In genomic region chr6:163741743-163742363, GRCh38 we compare ENCODE assay signal across 16 cellular contexts.
DNase-seq lines count a peak whose midpoint lies in the region; ATAC-seq, FAIRE-seq and TF ChIP-seq lines count a peak whose summit lies in the region.
"Had no signal": no experiment of that assay in that cellular context is flagged by ENCODE, and none has a peak within 500 bp of the region (broad histone marks: within the 10 kb centered on the region; RNA-seq: fewer than 3 reads in every experiment).

No MANE protein-coding gene starts in this region.

- peaks cover 0 to 18% of the 10 kb centered on the region in 2 experiments; a peak in 2 of 5 replicates for H3K27me3 ChIP-seq in HepG2 (ENCODE audit: control insufficient read depth in 1 of 2, insufficient read depth in 2 of 2, low read length in 2 of 2)
- no peaks in the 10 kb centered on the region for H3K27me3 ChIP-seq in right lobe of liver
- H3K27me3 ChIP-seq in mesendoderm (ENCODE audit: insufficient read depth, low read length, poor library complexity): no peaks in the 10 kb centered on the region

- no peak overlapping the region for H3K4ac ChIP-seq in mesendoderm (ENCODE audit: low read depth, low read length)

- TF ChIP-seq CTCF in HepG2 (CRISPR knock-in tag; IDR thresholded peaks at IDR 0.05) (no peak), right lobe of liver (IDR thresholded peaks at IDR 0.05) (no peak), coronary artery (IDR thresholded peaks at IDR 0.05) (no peak)

- H2BK15ac ChIP-seq in mesendoderm (replicated peaks; ENCODE audit: low read depth): no peak overlapping the region

- no peak overlapping the region for H2AK5ac ChIP-seq in mesendoderm (ENCODE audit: low read length)

- no peak for FAIRE-seq in HepG2 (lab: Jason Lieb, UNC)
- FAIRE-seq: H54 had no signal

- no peak overlapping the region for H2AFZ ChIP-seq in HepG2 (ENCODE audit: low read length)

- no peaks in the 10 kb centered on the region for H3K79me2 ChIP-seq in HepG2 (ENCODE audit: insufficient read depth, low read length)
- H3K79me2 ChIP-seq in mesendoderm (ENCODE audit: control insufficient read depth, insufficient read depth, low read length): no peaks in the 10 kb centered on the region

- TF ChIP-seq POLR2A in HepG2 (IDR thresholded peaks at IDR 0.05; ENCODE audit: insufficient read depth in 1 of 2, low read depth in 2 of 2, low read length in 2 of 2) (no peak), right lobe of liver (IDR thresholded peaks at IDR 0.05) (no peak)

- intact Hi-C loops in HepG2 (cut with micrococcal nuclease; ENCODE audit: unreplicated experiment) (no loop called here), right lobe of liver (cut with DNase I) (no loop called here), posterior vena cava (cut with DNase I) (no loop called here)

- 25% methylated on average over 14 of the region's 17 CpGs for WGBS in HepG2 (ENCODE audit: low lambda C conversion rate)
- 52% methylated on average over 6 of the region's 17 CpGs for WGBS in right lobe of liver (ENCODE audit: insufficient coverage, low coverage, low lambda C conversion rate, missing lambda C conversion rate)
- no CpG with 5 or more reads among the region's 17 CpGs for WGBS in mesendoderm (ENCODE audit: extremely low coverage, insufficient coverage, low lambda C conversion rate)

- no peak for TF ChIP-seq EP300 in HepG2 (IDR thresholded peaks at IDR 0.05; ENCODE audit: low read depth in 2 of 2, low read length in 2 of 2)
- TF ChIP-seq EP300 in HepG2 (CRISPR knock-in tag; IDR thresholded peaks at IDR 0.05; ENCODE audit: borderline replicate concordance): no peak

- H3K9me3 ChIP-seq in HepG2 (ENCODE audit: low read length): no peaks in the 10 kb centered on the region
- H3K9me3 ChIP-seq in right lobe of liver: no peaks in the 10 kb centered on the region

- H4K8ac ChIP-seq in mesendoderm (ENCODE audit: low read depth, low read length): no peak overlapping the region

- H3K23ac ChIP-seq in mesendoderm (ENCODE audit: low read length): no peak overlapping the region

- CTCF ChIA-PET in HepG2 (lab: Yijun Ruan, JAX; ENCODE audit: low intra/inter-chr PET ratio, low total read pairs): no interaction called here

- H3K9ac ChIP-seq in HepG2 (ENCODE audit: insufficient read depth, low read depth, low read length): no peak overlapping the region
- H3K9ac ChIP-seq in mesendoderm (ENCODE audit: low read length): no peak overlapping the region

- H3K4me1 ChIP-seq in HepG2 (ENCODE audit: insufficient read depth, low read length) (no peaks in the 10 kb centered on the region), right lobe of liver (no peaks in the 10 kb centered on the region), mesendoderm (ENCODE audit: control insufficient read depth, low read depth, low read length) (no peaks in the 10 kb centered on the region)

- H3K4me3 ChIP-seq in HepG2 (replicated peaks in 1 of 3; ENCODE audit: insufficient read depth in 1 of 3, low read depth in 2 of 3, low read length in 3 of 3): no peak overlapping the region
- H3K4me3 ChIP-seq in right lobe of liver: no peak overlapping the region
- H3K4me3 ChIP-seq in coronary artery: no peak overlapping the region
- no peak overlapping the region for H3K4me3 ChIP-seq in mesendoderm (ENCODE audit: low read length)

- no peaks in the 10 kb centered on the region for H3K79me1 ChIP-seq in mesendoderm (ENCODE audit: low read length)

- H2BK5ac ChIP-seq in mesendoderm (ENCODE audit: low read length): no peak overlapping the region

- TF ChIP-seq RAD21 in HepG2 (CRISPR knock-in tag; IDR thresholded peaks at IDR 0.05): no peak

- ATAC-seq in HepG2 (no peak), right lobe of liver (no peak), HG03097 (IDR thresholded peaks at IDR 0.05; ENCODE audit: low FRiP score, unreplicated experiment) (no peak)
- ATAC-seq: CD8-positive, alpha-beta T cell had no signal

- no peak overlapping the region for H2BK120ac ChIP-seq in mesendoderm (ENCODE audit: low read depth, low read length)

- no peak for DNase-seq in HepG2 (ENCODE audit: low spot score)
- no peak for DNase-seq in right lobe of liver
- DNase-seq in NCI-H1105 treated with DMSO at 0.1 percent for 48 hours (lab: John Stamatoyannopoulos, UW): peak; percentile 37
- DNase-seq in NCI-H526 (lab: John Stamatoyannopoulos, UW): peak; percentile 59 to 80
- peak; percentile 64 for DNase-seq in posterior vena cava (ENCODE audit: low spot score)
- no peak for DNase-seq in coronary artery (ENCODE audit: low spot score)
- no peak for DNase-seq in mesendoderm
- DNase-seq: ACHN; CD8-positive, alpha-beta T cell; EL; Kasumi-1; NCI-H1694; T-helper 1 cell had no signal

- in situ Hi-C loops in HepG2 (cut with HindIII; ENCODE audit: extremely low pct_ligation_motif_present, low pct_unique_long_range_greater_than_20kb): no loop called here

- H3K56ac ChIP-seq in mesendoderm (ENCODE audit: low read length): no peak overlapping the region

- no TSS peak for BruUV-seq in HepG2 (replicated peaks; lab: Mats Ljungman, UMichigan)

- H3K27ac ChIP-seq in HepG2 (ENCODE audit: extremely low read length, insufficient read depth, low read length) (no peak overlapping the region), right lobe of liver (no peak overlapping the region), coronary artery (no peak overlapping the region), mesendoderm (ENCODE audit: low read depth, low read length) (no peak overlapping the region)
- H3K27ac ChIP-seq: RWPE1 had no signal

- no peak overlapping the region for H3K18ac ChIP-seq in mesendoderm (ENCODE audit: low read length)

- H4K20me1 ChIP-seq in HepG2 (ENCODE audit: insufficient read depth, low read length): no peaks in the 10 kb centered on the region

- H3K36me3 ChIP-seq in HepG2 (replicated peaks in 1 of 2; ENCODE audit: control insufficient read depth in 1 of 2, insufficient read depth in 2 of 2, low read length in 2 of 2) (no peaks in the 10 kb centered on the region), right lobe of liver (no peaks in the 10 kb centered on the region), mesendoderm (ENCODE audit: control insufficient read depth, insufficient read depth, low read length) (no peaks in the 10 kb centered on the region)

- H4K5ac ChIP-seq in mesendoderm (ENCODE audit: low read length): no peak overlapping the region

- H3K4me2 ChIP-seq in HepG2 (ENCODE audit: low read depth, low read length): no peak overlapping the region
- H3K4me2 ChIP-seq in mesendoderm (ENCODE audit: low read length): no peak overlapping the region

- POLR2A ChIA-PET in HepG2 (lab: Yijun Ruan, JAX): no interaction called here

TF ChIP-seq in HepG2, 621 proteins besides CTCF, POLR2A, EP300 and RAD21:
- TF ChIP-seq LCORL (IDR thresholded peaks at IDR 0.05): peak; percentile 84
- no peak for TF ChIP-seq LCORL (CRISPR knock-in tag; IDR thresholded peaks at IDR 0.05)
- no peak for TF ChIP-seq EZH2 (conservative IDR thresholded peaks at IDR 0.05; ENCODE audit: low read depth, low read length)

Comparison
In these comparisons a context has a peak if more than half of its experiments do, and no peak if none do; other contexts are left out.
1. DNase-seq: peak in NCI-H1105 treated with DMSO at 0.1 percent for 48 hours (single experiment), NCI-H526 (2 of 2) and posterior vena cava (single experiment); none in HepG2 (single experiment), right lobe of liver (0 of 3), coronary artery (single experiment) and mesendoderm (single experiment).